Comparison of ENCODE assay signal across 9 cellular contexts in genomic region chr3:15645740-15646490, GRCh38. TPM values are rescaled to one million over a fixed set of nuclear protein-coding genes. Genes with fewer than 3 reads are reported as not detected.
A peak's percentile ranks its signal among the peaks of the same experiment; 100 is the strongest.
DNase-seq lines count a peak whose midpoint lies in the region; ATAC-seq and TF ChIP-seq lines count a peak whose summit lies in the region.
"Had no signal": no experiment of that assay in that cellular context is flagged by ENCODE, and none has a peak within 500 bp of the region (broad histone marks: within the 10 kb centered on the region; RNA-seq: fewer than 3 reads in every experiment).

No MANE protein-coding gene starts in this region.

- H3K4me1 ChIP-seq in HEK293 (ENCODE audit: control insufficient read depth, insufficient read depth, low read length) (no peaks in the 10 kb centered on the region), stomach smooth muscle (ENCODE audit: control insufficient read depth, insufficient read depth, low read length) (peaks cover 25% of the 10 kb centered on the region)

- POLR2A ChIA-PET in HEK293 (lab: Yijun Ruan, JAX): no interaction called here

- H3K9me3 ChIP-seq in HEK293 (ENCODE audit: control insufficient read depth, insufficient read depth, low read depth, low read length) (no peaks in the 10 kb centered on the region), stomach smooth muscle (ENCODE audit: control insufficient read depth in 2 of 2, low read length in 2 of 2) (no peaks in the 10 kb centered on the region)

- H3K36me3 ChIP-seq in HEK293 (ENCODE audit: control insufficient read depth in 2 of 2, insufficient read depth in 1 of 2, low read length in 2 of 2) (peaks cover 0 to 5% of the 10 kb centered on the region in 2 experiments; a peak in 1 of 3 replicates), stomach smooth muscle (ENCODE audit: control insufficient read depth in 2 of 2, insufficient read depth in 2 of 2, low read length in 2 of 2) (peaks cover 6 to 12% of the 10 kb centered on the region in 2 donors)

- H3K4me3 ChIP-seq in HEK293 (ENCODE audit: low read depth, low read length) (no peak overlapping the region), WI38 (ENCODE audit: low read depth, low read length) (0 out of 2 replicates have a peak overlapping the region, but pooled peaks have one; percentile 8), stomach smooth muscle (ENCODE audit: low read length in 2 of 2) (peak overlapping the region; percentile 16 to 36)

- H3K27ac ChIP-seq in HEK293 (ENCODE audit: extremely low read depth, low read depth, low read length) (no peak overlapping the region), stomach smooth muscle (ENCODE audit: low read length) (peak overlapping the region; percentile 70)

- peak in 37 of 42 donors; percentile 31 to 90 (median 63) for DNase-seq in head of caudate nucleus
- no peak for DNase-seq in HT-29 (ENCODE audit: low spot score)
- DNase-seq in NCI-H1092 treated with DMSO at 0.1 percent for 48 hours (lab: John Stamatoyannopoulos, UW): no peak
- no peak for DNase-seq in activated gamma-delta T cell (lab: John Stamatoyannopoulos, UW)
- DNase-seq: activated CD8-positive, alpha-beta T cell treated with anti-CD3 and anti-CD28 coated beads, Interleukin-2, amount 10 ng/mL, durations not matched to agents 7 days and 5 days had no signal

- CTCF ChIA-PET in HEK293 (lab: Yijun Ruan, JAX): interaction anchor here (0.7 to 1.4 kb wide), 3 partner anchors 9 to 15 kb away, joined by 3 to 4 read pairs (median 3); no protein-coding TSS in a partner anchor

- H3K27me3 ChIP-seq in stomach smooth muscle (ENCODE audit: control insufficient read depth in 1 of 2, insufficient read depth in 2 of 2, low read length in 2 of 2): no peaks in the 10 kb centered on the region

- no peak for ATAC-seq in GM19397 (IDR thresholded peaks at IDR 0.05; ENCODE audit: unreplicated experiment)
- ATAC-seq: activated CD8-positive, alpha-beta T cell treated with anti-CD3 and anti-CD28 coated beads, Interleukin-2, amount 10 ng/mL, durations not matched to agents 7 days and 5 days had no signal

- peak overlapping the region in 1 of 2 donors; percentile 48 for H3K9ac ChIP-seq in stomach smooth muscle (ENCODE audit: low read length in 2 of 2)

- TF ChIP-seq CTCF in HEK293 (tag by site-specific recombination; IDR thresholded peaks at IDR 0.05) (no peak), WI38 (IDR thresholded peaks at IDR 0.05; ENCODE audit: low read depth, low read length) (no peak)

- intact Hi-C loops in head of caudate nucleus (cut with DNase I): no loop called here

TF ChIP-seq in HEK293, 187 proteins besides CTCF, POLR2A, EP300 and RAD21:
- peak; percentile 72 for TF ChIP-seq ZIC2 (tag by site-specific recombination; IDR thresholded peaks at IDR 0.05)
- TF ChIP-seq ZNF600 (tag by site-specific recombination; IDR thresholded peaks at IDR 0.05): 0 out of 2 replicates have a peak, but pooled peaks have one; percentile 9
- no peak for TF ChIP-seq ZNF202 (tag by site-specific recombination; IDR thresholded peaks at IDR 0.05; ENCODE audit: borderline replicate concordance)
- 0 out of 2 replicates have a peak, but pooled peaks have one; percentile 48 for TF ChIP-seq ZNF501 (tag by site-specific recombination; IDR thresholded peaks at IDR 0.05)

RNA-seq across cellular contexts. Expression of gene BTD, which starts 44.4 kb away (rescaled TPM):
- total RNA-seq in HT-29 (2014; rRNA removed; shearing (Covaris generic)): 12.3 and 17.4 TPM in 2 replicates

RNA-seq across cellular contexts. Expression of gene HACL1, which starts 44.5 kb away (rescaled TPM):
- total RNA-seq in HT-29 (2014; rRNA removed; shearing (Covaris generic)): 22.4 and 23.6 TPM in 2 replicates

Comparison
In these comparisons a context has a peak if more than half of its experiments do, and no peak if none do; other contexts are left out.
1. DNase-seq: peak in head of caudate nucleus (37 of 42); none in HT-29 (single experiment), NCI-H1092 treated with DMSO at 0.1 percent for 48 hours (single experiment) and activated gamma-delta T cell (single experiment).